In the genomic region with DNA sequence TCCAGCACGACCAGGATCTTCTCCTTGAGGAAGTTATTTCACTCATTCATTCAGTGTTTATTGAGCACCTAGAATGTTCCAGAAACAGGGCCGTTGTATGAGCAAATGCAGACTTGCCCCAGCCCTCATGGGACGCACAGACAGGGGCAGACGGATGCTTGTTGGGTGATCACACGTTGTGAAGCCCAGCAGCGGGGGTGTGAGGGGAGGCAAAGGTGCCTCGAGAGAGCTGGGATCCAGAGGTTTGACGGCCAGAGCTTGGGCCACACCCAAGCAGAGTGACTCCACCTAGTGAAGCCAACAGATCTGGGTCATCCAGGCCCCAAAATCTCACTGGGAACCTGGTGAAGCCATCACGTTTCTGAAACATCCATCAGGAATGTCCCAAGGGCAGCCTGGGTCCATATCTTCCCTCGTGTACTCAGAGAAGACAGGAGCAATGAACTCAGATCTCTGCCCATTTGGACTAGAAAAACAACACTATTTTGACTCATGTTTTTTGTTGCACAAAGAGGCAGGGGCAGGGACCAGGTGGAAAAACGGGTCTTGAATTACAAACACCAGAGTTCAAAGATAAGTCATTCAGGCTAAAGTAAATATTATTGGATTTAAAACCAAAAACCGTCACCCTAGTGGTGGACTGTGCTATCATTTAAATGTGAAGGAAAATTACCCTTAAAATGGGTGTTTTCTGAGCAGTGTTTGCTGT, we compare ENCODE assay signal across 10 cellular contexts. TPM values are rescaled to one million over a fixed set of nuclear protein-coding genes. Genes with fewer than 3 reads are reported as not detected.
DNase-seq lines count a peak whose midpoint lies in the region; ATAC-seq, FAIRE-seq and TF ChIP-seq lines count a peak whose summit lies in the region.
"Had no signal": no experiment of that assay in that cellular context is flagged by ENCODE, and none has a peak within 500 bp of the region (broad histone marks: within the 10 kb centered on the region; RNA-seq: fewer than 3 reads in every experiment).

No MANE protein-coding gene starts in this region.

- no peaks in the 10 kb centered on the region for H3K9me3 Mint-ChIP-seq in CD8-positive, alpha-beta memory T cell

- H3K4me3 ChIP-seq in CD8-positive, alpha-beta memory T cell (ENCODE audit: low read length), result no peak overlapping the region
- no peak overlapping the region for H3K4me3 ChIP-seq in endothelial cell of umbilical vein (replicated peaks in 1 of 3; ENCODE audit: insufficient read depth in 1 of 3, low read depth in 1 of 3, low read length in 3 of 3)

- H4K20me1 ChIP-seq in endothelial cell of umbilical vein (replicated peaks; ENCODE audit: control insufficient read depth, extremely low read depth, insufficient read depth, low read length), result no peaks in the 10 kb centered on the region

- H3K4me1 ChIP-seq in CD8-positive, alpha-beta memory T cell (ENCODE audit: insufficient read depth, low read length), result no peaks in the 10 kb centered on the region
- H3K4me1 ChIP-seq in endothelial cell of umbilical vein (ENCODE audit: control insufficient read depth, extremely low read depth, insufficient read depth, low read length), result peaks cover 21% of the 10 kb centered on the region

- no peaks in the 10 kb centered on the region for H3K27me3 ChIP-seq in CD8-positive, alpha-beta memory T cell (ENCODE audit: insufficient read depth, low read length, poor library complexity, severe bottlenecking)
- H3K27me3 ChIP-seq in endothelial cell of umbilical vein (ENCODE audit: control insufficient read depth in 2 of 2, insufficient read depth in 2 of 2, low read length in 2 of 2), result no peaks in the 10 kb centered on the region

- H3K9me1 ChIP-seq in endothelial cell of umbilical vein (replicated peaks; ENCODE audit: control insufficient read depth, extremely low read depth, insufficient read depth, low read length), result no peaks in the 10 kb centered on the region

- no peak for TF ChIP-seq POLR2A in endothelial cell of umbilical vein (IDR thresholded peaks at IDR 0.05; ENCODE audit: low read depth, low read length)

- dilution Hi-C loops in endothelial cell of umbilical vein (cut with MboI; ENCODE audit: extremely low pct_ligation_motif_present, low sequenced_read_pairs), result no loop called here

- CTCF ChIA-PET in CD8-positive, alpha-beta memory T cell (lab: Charles Lee), result interaction anchor here (0.9 to 12.4 kb wide), 9 partner anchors 16 to 231 kb away, joined by 3 to 268 read pairs (median 9); no protein-coding TSS in a partner anchor
- CTCF ChIA-PET in endothelial cell of umbilical vein (lab: Charles Lee), result interaction anchor here (0.9 to 6.6 kb wide), 17 partner anchors 10 to 231 kb away, joined by 3 to 207 read pairs (median 25); no protein-coding TSS in a partner anchor

- peaks cover 0 to 53% (median 6%) of the 10 kb centered on the region in 3 donors for H3K36me3 Mint-ChIP-seq in CD8-positive, alpha-beta memory T cell

- intact Hi-C loops in endothelial cell of umbilical vein (cut with micrococcal nuclease), result loop anchor here (1.0 to 2.0 kb wide), 3 partner anchors 9 to 647 kb away; no protein-coding TSS in a partner anchor
- intact Hi-C loops in posterior vena cava (cut with DNase I), result loop anchor here (5.0 to 10.0 kb wide), 3 partner anchors 141 to 229 kb away; partner anchors contain the start of gene RAB17 (in 1 of the 2)

- H3K27me3 Mint-ChIP-seq in CD8-positive, alpha-beta memory T cell, result no peaks in the 10 kb centered on the region

- peaks cover 2% of the 10 kb centered on the region for H3K36me3 ChIP-seq in CD8-positive, alpha-beta memory T cell (ENCODE audit: insufficient read depth, low read length)
- H3K36me3 ChIP-seq in endothelial cell of umbilical vein (ENCODE audit: control insufficient read depth in 2 of 2, extremely low read depth in 1 of 2, insufficient read depth in 2 of 2, low read length in 2 of 2), result peaks cover 0 to 4% of the 10 kb centered on the region in 2 experiments

- DNase-seq in CD8-positive, alpha-beta memory T cell, result no peak
- DNase-seq in NCI-H69 (lab: John Stamatoyannopoulos, UW) (peak; percentile 10), endothelial cell of umbilical vein (ENCODE audit: low read depth, low spot score) (peak; percentile 68), posterior vena cava (ENCODE audit: low spot score) (peak; percentile 77), NCI-H1105 (lab: John Stamatoyannopoulos, UW) (no peak)
- DNase-seq: activated gamma-delta T cell treated with Interleukin-2 at 50 U/mL for 16 hours, NCI-H2029 had no signal

- H2AFZ ChIP-seq in endothelial cell of umbilical vein (ENCODE audit: low read depth, low read length), result no peak overlapping the region

- H3K4me2 ChIP-seq in endothelial cell of umbilical vein (ENCODE audit: insufficient read depth, low read length), result peak overlapping the region; percentile 53

- no peaks in the 10 kb centered on the region for H3K9me3 ChIP-seq in CD8-positive, alpha-beta memory T cell (ENCODE audit: low read length)
- H3K9me3 ChIP-seq in endothelial cell of umbilical vein (replicated peaks; ENCODE audit: control insufficient read depth, insufficient read depth, low read length), result no peaks in the 10 kb centered on the region

- peak overlapping the region; percentile 61 to 94 (median 86) for H3K27ac Mint-ChIP-seq in CD8-positive, alpha-beta memory T cell

- TSS peak; percentile 67 for BruUV-seq in endothelial cell of umbilical vein (replicated peaks; lab: Mats Ljungman, UMichigan)

- TF ChIP-seq CTCF in endothelial cell of umbilical vein (IDR thresholded peaks at IDR 0.05; ENCODE audit: extremely low read depth in 1 of 2, insufficient read depth in 1 of 2, low read depth in 1 of 2, low read length in 2 of 2), result peak in 1 of 2 donors; percentile 19

- POLR2A ChIA-PET in CD8-positive, alpha-beta memory T cell (lab: Charles Lee), result no interaction called here
- POLR2A ChIA-PET in endothelial cell of umbilical vein (lab: Charles Lee), result no interaction called here

- H3K9ac ChIP-seq in endothelial cell of umbilical vein (replicated peaks; ENCODE audit: extremely low read depth, insufficient read depth, low read length), result peak overlapping the region; percentile 38

- no peak overlapping the region for H3K4me3 Mint-ChIP-seq in CD8-positive, alpha-beta memory T cell

- FAIRE-seq in endothelial cell of umbilical vein (lab: Jason Lieb, UNC), result no peak

- H3K27ac ChIP-seq in CD8-positive, alpha-beta memory T cell (ENCODE audit: low read depth, low read length), result no peak overlapping the region
- peak overlapping the region; percentile 80 for H3K27ac ChIP-seq in endothelial cell of umbilical vein (ENCODE audit: insufficient read depth, low read depth, low read length)

- H3K79me2 ChIP-seq in endothelial cell of umbilical vein (ENCODE audit: control insufficient read depth, insufficient read depth, low read length), result peaks cover 54% of the 10 kb centered on the region

- peaks cover 39 to 69% (median 52%) of the 10 kb centered on the region in 3 donors for H3K4me1 Mint-ChIP-seq in CD8-positive, alpha-beta memory T cell

- no peak for ATAC-seq in GM21447 (IDR thresholded peaks at IDR 0.05; ENCODE audit: unreplicated experiment)
- no peak for ATAC-seq in HG03460 (IDR thresholded peaks at IDR 0.05; ENCODE audit: unreplicated experiment)
- no peak for ATAC-seq in GM19455 (IDR thresholded peaks at IDR 0.05; ENCODE audit: unreplicated experiment)

TF ChIP-seq in endothelial cell of umbilical vein, 7 proteins besides CTCF, POLR2A, EP300 and RAD21:
- TF ChIP-seq JUN (IDR thresholded peaks at IDR 0.05; ENCODE audit: borderline replicate concordance, insufficient read depth, insufficient read length, low read depth) (no peak), MAX (IDR thresholded peaks at IDR 0.05; ENCODE audit: insufficient read depth, insufficient read length) (no peak), MYC (IDR thresholded peaks at IDR 0.05; ENCODE audit: low read depth, low read length) (no peak), GATA2 (IDR thresholded peaks at IDR 0.05; ENCODE audit: insufficient read depth, insufficient read length, low read depth, low read length) (no peak), POLR2AphosphoS5 (IDR thresholded peaks at IDR 0.05; ENCODE audit: insufficient read depth, low read depth, low read length) (no peak), FOS (IDR thresholded peaks at IDR 0.05; ENCODE audit: borderline replicate concordance, insufficient read depth, low read length) (no peak), EZH2 (IDR thresholded peaks at IDR 0.05; ENCODE audit: borderline replicate concordance, low read depth, low read length, severe bottlenecking) (no peak)

RNA-seq across cellular contexts. Expression of gene RBM44, which starts 54.9 kb away (rescaled TPM):
- under 1 TPM; 0.33 to 0.63 TPM for total RNA-seq in CD8-positive, alpha-beta memory T cell
- polyA plus RNA-seq in CD8-positive, alpha-beta memory T cell, result 0.07 TPM
- 0.44 and 0.53 TPM in 2 replicates for total RNA-seq in endothelial cell of umbilical vein
- polyA plus RNA-seq in endothelial cell of umbilical vein, result 0.14 and 0.16 TPM in 2 replicates
- 0.09 and 0.14 TPM in 2 replicates for polyA plus RNA-seq in endothelial cell of umbilical vein (2011; cell fraction: cytosol; rRNA removed)
- polyA plus RNA-seq in endothelial cell of umbilical vein (2011; cell fraction: nucleus; rRNA removed), result 1.7 and 2.0 TPM in 2 replicates
- 0.20 and 0.29 TPM in 2 replicates for polyA plus RNA-seq in endothelial cell of umbilical vein (2012)
- 0.38 TPM in 1 of 2 replicates, not detected in the other for polyA minus RNA-seq in endothelial cell of umbilical vein
- polyA minus RNA-seq in endothelial cell of umbilical vein (2011; cell fraction: cytosol; rRNA and poly(A)+ RNA removed), result not detected
- 0.87 and 1.0 TPM in 2 replicates for polyA minus RNA-seq in endothelial cell of umbilical vein (2011; cell fraction: nucleus; rRNA and poly(A)+ RNA removed)
- 1 to 10 TPM in 1 of 2 donors, under 1 TPM in 1; 0.60 to 1.6 TPM for total RNA-seq in posterior vena cava

Comparison
In these comparisons a context has a peak if more than half of its experiments do, and no peak if none do; other contexts are left out.
1. DNase-seq: peak in NCI-H69 (single experiment), endothelial cell of umbilical vein (single experiment) and posterior vena cava (single experiment); none in CD8-positive, alpha-beta memory T cell (0 of 5) and NCI-H1105 (single experiment).